26 cellular contexts compared by ENCODE assay signal in genomic region chr6:80728830-80729229, GRCh38.
"Had no signal": no experiment of that assay in that cellular context is flagged by ENCODE, and none has a peak within 500 bp of the region (broad histone marks: within the 10 kb centered on the region; RNA-seq: fewer than 3 reads in every experiment).

No MANE protein-coding gene starts in this region.

- DNase-seq: activated CD4-positive, alpha-beta T cell treated with anti-CD3 and anti-CD28 coated beads for 4 hours; activated CD8-positive, alpha-beta memory T cell treated with anti-CD3 and anti-CD28 coated beads, Interleukin-2, amount 50 U/mL, for 4 hours; activated CD8-positive, alpha-beta T cell treated with anti-CD3 and anti-CD28 coated beads for 36 hours; activated naive CD4-positive, alpha-beta T cell treated with anti-CD3 and anti-CD28 coated beads, Interleukin-2, amount 50 U/mL, for 16 hours; activated naive CD8-positive, alpha-beta T cell treated with anti-CD3 and anti-CD28 coated beads, Interleukin-2, amount 10 ng/mL, durations not matched to agents 7 days and 5 days; adrenal gland; anterior cingulate cortex; central memory CD4-positive, alpha-beta T cell; MG63; MV-4-11; NCI-H1092 treated with DMSO at 0.1 percent for 48 hours; NCI-H1417 treated with DMSO at 0.1 percent for 48 hours; NCI-H1694; NCI-H2029; NCI-H2107; NCI-H2171 treated with DMSO at 0.1 percent for 48 hours; NCI-H510A treated with DMSO at 0.1 percent for 48 hours; NCI-H69; NK-92 treated with Interleukin-12 subunit alpha and Interleukin-12 subunit beta, amount 100 ng/mL, for 24 hours; OCI-M1; Peyer's patch; SHP77 had no signal

- H3K36me3 ChIP-seq: adrenal gland, breast epithelium, MG63, Peyer's patch, SJSA1 had no signal

- H3K27me3 ChIP-seq: adrenal gland, breast epithelium, MG63, Peyer's patch, SJSA1 had no signal

- H3K27ac ChIP-seq: adrenal gland, breast epithelium, Peyer's patch, SJSA1 had no signal

- H3K4me3 ChIP-seq: adrenal gland, breast epithelium, MG63, Peyer's patch, SJSA1 had no signal

- ATAC-seq: activated CD4-positive, CD25-positive, alpha-beta regulatory T cell treated with anti-CD3 and anti-CD28 coated beads, Interleukin-2, amount 50 U/mL, for 24 hours; activated CD8-positive, alpha-beta T cell treated with anti-CD3 and anti-CD28 coated beads for 36 hours; SK-N-SH treated with all-trans-retinoic acid at 6 μM for 48 hours had no signal

- H3K4me1 ChIP-seq: adrenal gland, breast epithelium, Peyer's patch had no signal
